ENCODE assay signal across 9 cellular contexts in genomic region chr11:93718057-93718563, GRCh38. TPM values are rescaled to one million over a fixed set of nuclear protein-coding genes. Genes with fewer than 3 reads are reported as not detected.
DNase-seq lines count a peak whose midpoint lies in the region; ATAC-seq and TF ChIP-seq lines count a peak whose summit lies in the region.
"Had no signal": no experiment of that assay in that cellular context is flagged by ENCODE, and none has a peak within 500 bp of the region (broad histone marks: within the 10 kb centered on the region; RNA-seq: fewer than 3 reads in every experiment).

No MANE protein-coding gene starts in this region.

- no peak for TF ChIP-seq EP300 in transverse colon (IDR thresholded peaks at IDR 0.05; ENCODE audit: low read depth)

- peak overlapping the region; percentile 95 for H3K27ac Mint-ChIP-seq in endothelial cell (ENCODE audit: unreplicated experiment)
- H3K27ac Mint-ChIP-seq in type B pancreatic cell, result no peak overlapping the region

- no peak overlapping the region for H3K4me3 ChIP-seq in effector memory CD4-positive, alpha-beta T cell (ENCODE audit: insufficient read depth, low read depth, low read length, poor library complexity, severe bottlenecking)
- no peak overlapping the region for H3K4me3 ChIP-seq in transverse colon
- H3K4me3 ChIP-seq: heart left ventricle had no signal

- TF ChIP-seq POLR2A in transverse colon (IDR thresholded peaks at IDR 0.05), result no peak

- H3K4me1 Mint-ChIP-seq in endothelial cell (ENCODE audit: unreplicated experiment) (peaks cover 34% of the 10 kb centered on the region), type B pancreatic cell (ENCODE audit: unreplicated experiment) (no peaks in the 10 kb centered on the region)

- in situ Hi-C loops in GM13977 (cut with MboI; ENCODE audit: low pct_unique_long_range_greater_than_20kb, low sequenced_read_pairs, unreplicated experiment) (no loop called here), transverse colon (cut with MboI; ENCODE audit: low pct_ligation_motif_present in 1 of 4, low pct_unique_long_range_greater_than_20kb in 1 of 4, low sequenced_read_pairs in 3 of 4) (no loop called here)

- H3K27me3 ChIP-seq in effector memory CD4-positive, alpha-beta T cell (replicated peaks; ENCODE audit: control insufficient read depth, insufficient read depth, low read length, poor library complexity, severe bottlenecking), result no peaks in the 10 kb centered on the region
- no peaks in the 10 kb centered on the region for H3K27me3 ChIP-seq in transverse colon
- H3K27me3 ChIP-seq: heart left ventricle had no signal

- no peaks in the 10 kb centered on the region for H3K9me3 Mint-ChIP-seq in endothelial cell (ENCODE audit: unreplicated experiment)
- H3K9me3 Mint-ChIP-seq in type B pancreatic cell, result no peaks in the 10 kb centered on the region

- DNase-seq in GM13977 (ENCODE audit: low spot score), result peak; percentile 18
- DNase-seq in endothelial cell (ENCODE audit: low spot score), result peak; percentile 21
- DNase-seq in type B pancreatic cell (ENCODE audit: extremely low spot score, unreplicated experiment), result no peak
- no peak for DNase-seq in NCI-H1048 (lab: John Stamatoyannopoulos, UW)
- DNase-seq in effector memory CD4-positive, alpha-beta T cell, result no peak
- DNase-seq in transverse colon, result no peak
- DNase-seq: heart left ventricle had no signal

- H3K9me3 ChIP-seq in KOPT-K1 (ENCODE audit: insufficient read depth, low read length, poor library complexity, severe bottlenecking) (no peaks in the 10 kb centered on the region), transverse colon (no peaks in the 10 kb centered on the region)
- no peaks in the 10 kb centered on the region for H3K9me3 ChIP-seq in effector memory CD4-positive, alpha-beta T cell (ENCODE audit: control insufficient read depth, low read length)
- H3K9me3 ChIP-seq: heart left ventricle had no signal

- H3K27ac ChIP-seq in KOPT-K1 (ENCODE audit: low read depth, low read length, poor library complexity, severe bottlenecking) (peak overlapping the region; percentile 43), transverse colon (no peak overlapping the region)
- no peak overlapping the region for H3K27ac ChIP-seq in effector memory CD4-positive, alpha-beta T cell (ENCODE audit: insufficient read depth, low read length, poor library complexity, severe bottlenecking)

- peak; percentile 84 for ATAC-seq in GM21717 (IDR thresholded peaks at IDR 0.05; ENCODE audit: unreplicated experiment)

- peaks cover 10% of the 10 kb centered on the region for H3K4me1 ChIP-seq in effector memory CD4-positive, alpha-beta T cell (ENCODE audit: control insufficient read depth, insufficient read depth, low read length, poor library complexity, severe bottlenecking)
- H3K4me1 ChIP-seq in transverse colon, result no peaks in the 10 kb centered on the region

- 78 to 79% methylated on average over 3 to 4 of the region's 4 CpGs for WGBS in transverse colon (ENCODE audit: low coverage in 1 of 2), 2 donors

- H3K4me3 Mint-ChIP-seq in endothelial cell (ENCODE audit: unreplicated experiment), result peak overlapping the region; percentile 33
- no peak overlapping the region for H3K4me3 Mint-ChIP-seq in type B pancreatic cell

- peaks cover 37% of the 10 kb centered on the region for H3K36me3 Mint-ChIP-seq in endothelial cell (ENCODE audit: low read depth, unreplicated experiment)
- H3K36me3 Mint-ChIP-seq in type B pancreatic cell, result peaks cover 36% of the 10 kb centered on the region

- intact Hi-C loops in transverse colon (cut with DNase I; ENCODE audit: low total_unique reads), result no loop called here

- peaks cover 89% of the 10 kb centered on the region for H3K36me3 ChIP-seq in KOPT-K1 (ENCODE audit: insufficient read depth, low read length)
- peaks cover 17% of the 10 kb centered on the region for H3K36me3 ChIP-seq in effector memory CD4-positive, alpha-beta T cell (ENCODE audit: control insufficient read depth, insufficient read depth, low read length)
- H3K36me3 ChIP-seq in transverse colon, result peaks cover 0 to 16% (median 6%) of the 10 kb centered on the region in 4 donors

- H3K27me3 Mint-ChIP-seq in endothelial cell (ENCODE audit: unreplicated experiment), result peaks cover 12% of the 10 kb centered on the region
- H3K27me3 Mint-ChIP-seq in type B pancreatic cell, result no peaks in the 10 kb centered on the region

- TF ChIP-seq CTCF in GM13977 (IDR thresholded peaks at IDR 0.05; ENCODE audit: extremely low read depth, insufficient read depth, missing control alignments) (no peak), endothelial cell (IDR thresholded peaks at IDR 0.05; ENCODE audit: unreplicated experiment) (no peak), type B pancreatic cell (conservative IDR thresholded peaks at IDR 0.05) (no peak), transverse colon (IDR thresholded peaks at IDR 0.05) (no peak)

RNA-seq across cellular contexts. Expression of gene TAF1D, which starts 23.2 kb away (rescaled TPM):
- 131 TPM for total RNA-seq in endothelial cell (ENCODE audit: unreplicated experiment)
- 126 and 143 TPM in 2 replicates for total RNA-seq in type B pancreatic cell (ENCODE audit: low replicate concordance)
- total RNA-seq in transverse colon, result 100 to 1,000 TPM; 105 to 444 (median 166) TPM

RNA-seq across cellular contexts. Expression of gene C11orf54, which starts 23.4 kb away (rescaled TPM):
- total RNA-seq in endothelial cell (ENCODE audit: unreplicated experiment) (23.1 TPM), type B pancreatic cell (ENCODE audit: low replicate concordance) (25.6 and 29.9 TPM in 2 replicates), transverse colon (100 to 1,000 TPM in 2 of 4 donors, 10 to 100 TPM in 2; 33.3 to 160 (median 105) TPM)

RNA-seq across cellular contexts. Expression of gene CEP295, which starts 56.6 kb away (rescaled TPM):
- total RNA-seq in endothelial cell (ENCODE audit: unreplicated experiment) (14.8 TPM), type B pancreatic cell (ENCODE audit: low replicate concordance) (12.1 and 19.2 TPM in 2 replicates), transverse colon (10 to 100 TPM in 3 of 4 donors, 1 to 10 TPM in 1; 5.6 to 15.5 (median 13.8) TPM)

Comparison
In these comparisons a context has a peak if more than half of its experiments do, and no peak if none do; other contexts are left out.
1. DNase-seq: peak in GM13977 (single experiment) and endothelial cell (single experiment); none in type B pancreatic cell (single experiment), NCI-H1048 (single experiment), effector memory CD4-positive, alpha-beta T cell (0 of 3) and transverse colon (single experiment).